Comparison of ENCODE assay signal across 10 cellular contexts in genomic region chr4:99821918-99822503, GRCh38.
DNase-seq lines count a peak whose midpoint lies in the region; ATAC-seq and TF ChIP-seq lines count a peak whose summit lies in the region.
"Had no signal": no experiment of that assay in that cellular context is flagged by ENCODE, and none has a peak within 500 bp of the region (broad histone marks: within the 10 kb centered on the region; RNA-seq: fewer than 3 reads in every experiment).

No MANE protein-coding gene starts in this region.

- peak overlapping the region; percentile 90 for H3K4me2 ChIP-seq in OCI-LY3 (ENCODE audit: low read length)

- peak overlapping the region; percentile 68 for H3K27ac ChIP-seq in OCI-LY3 (ENCODE audit: low read length)
- H3K27ac ChIP-seq: vagina had no signal

- peaks cover 96% of the 10 kb centered on the region for H3K79me2 ChIP-seq in OCI-LY3 (ENCODE audit: low read length)

- H4K20me1 ChIP-seq in OCI-LY3 (ENCODE audit: insufficient read depth, low read length) = peaks cover 73% of the 10 kb centered on the region

- H3K9ac ChIP-seq in OCI-LY3 (ENCODE audit: low read length) = no peak overlapping the region

- H2AFZ ChIP-seq in OCI-LY3 (ENCODE audit: low read depth, low read length) = no peak overlapping the region

- no peak for TF ChIP-seq CTCF in OCI-LY3 (IDR thresholded peaks at IDR 0.05; ENCODE audit: low read depth, low read length)

- peaks cover 49% of the 10 kb centered on the region for H3K36me3 Mint-ChIP-seq in activated naive CD4-positive, alpha-beta T cell treated with anti-CD3 and anti-CD28 coated beads, Interleukin-2, amount 10 ng/mL, durations not matched to agents 7 days and 5 days
- H3K36me3 Mint-ChIP-seq in stimulated activated memory B cell treated with anti-CD40 and anti-IgM and Interleukin-4, amounts not matched to agents 10 μg/mL and 1 μg/mL and 100 μg/mL, for 72 hours = peaks cover 65% of the 10 kb centered on the region

- no peaks in the 10 kb centered on the region for H3K27me3 Mint-ChIP-seq in activated naive CD4-positive, alpha-beta T cell treated with anti-CD3 and anti-CD28 coated beads, Interleukin-2, amount 10 ng/mL, durations not matched to agents 7 days and 5 days
- H3K27me3 Mint-ChIP-seq in stimulated activated memory B cell treated with anti-CD40 and anti-IgM and Interleukin-4, amounts not matched to agents 10 μg/mL and 1 μg/mL and 100 μg/mL, for 72 hours = no peaks in the 10 kb centered on the region

- no peak for DNase-seq in activated naive CD4-positive, alpha-beta T cell treated with anti-CD3 and anti-CD28 coated beads, Interleukin-2, amount 10 ng/mL, durations not matched to agents 7 days and 5 days
- DNase-seq in activated naive CD4-positive, alpha-beta T cell treated with anti-CD3 and anti-CD28 coated beads, Interleukin-2, amount 50 U/mL, for 16 hours = no peak
- DNase-seq in NCI-H2227 treated with DMSO at 0.1 percent for 48 hours (lab: John Stamatoyannopoulos, UW) (no peak), NCI-H2081 treated with DMSO at 0.1 percent for 48 hours (lab: John Stamatoyannopoulos, UW) (no peak), NCI-H187 (lab: John Stamatoyannopoulos, UW) (no peak)
- DNase-seq: IMR-90 had no signal

- no peaks in the 10 kb centered on the region for H3K27me3 ChIP-seq in OCI-LY3 (ENCODE audit: low read depth, low read length)
- H3K27me3 ChIP-seq: vagina had no signal

- H3K4me1 ChIP-seq in OCI-LY3 (ENCODE audit: low read length) = peaks cover 58% of the 10 kb centered on the region
- H3K4me1 ChIP-seq: vagina had no signal

- peaks cover 55% of the 10 kb centered on the region for H3K36me3 ChIP-seq in OCI-LY3 (replicated peaks; ENCODE audit: low read depth, low read length)
- H3K36me3 ChIP-seq: vagina had no signal

- H3K4me3 Mint-ChIP-seq in activated naive CD4-positive, alpha-beta T cell treated with anti-CD3 and anti-CD28 coated beads, Interleukin-2, amount 10 ng/mL, durations not matched to agents 7 days and 5 days = no peak overlapping the region
- peak overlapping the region; percentile 75 for H3K4me3 Mint-ChIP-seq in stimulated activated memory B cell treated with anti-CD40 and anti-IgM and Interleukin-4, amounts not matched to agents 10 μg/mL and 1 μg/mL and 100 μg/mL, for 72 hours

- H3K9me3 ChIP-seq in OCI-LY3 (ENCODE audit: insufficient read depth, low read length) = no peaks in the 10 kb centered on the region
- H3K9me3 ChIP-seq: vagina had no signal

- CTCF ChIA-PET in activated naive CD4-positive, alpha-beta T cell treated with anti-CD3 and anti-CD28 coated beads, Interleukin-2, amount 10 ng/mL, durations not matched to agents 7 days and 5 days (lab: Charles Lee) = interaction anchor here (0.6 to 1.5 kb wide), 5 partner anchors 9 to 31 kb away, joined by 3 to 10 read pairs (median 3); no protein-coding TSS in a partner anchor

- ATAC-seq in HG02973 (IDR thresholded peaks at IDR 0.05; ENCODE audit: unreplicated experiment) = peak; percentile 81
- peak; percentile 92 for ATAC-seq in stimulated activated memory B cell treated with anti-CD40 and anti-IgM and Interleukin-4, amounts not matched to agents 10 μg/mL and 1 μg/mL and 100 μg/mL, for 72 hours

- H3K9me3 Mint-ChIP-seq in activated naive CD4-positive, alpha-beta T cell treated with anti-CD3 and anti-CD28 coated beads, Interleukin-2, amount 10 ng/mL, durations not matched to agents 7 days and 5 days = no peaks in the 10 kb centered on the region
- H3K9me3 Mint-ChIP-seq in stimulated activated memory B cell treated with anti-CD40 and anti-IgM and Interleukin-4, amounts not matched to agents 10 μg/mL and 1 μg/mL and 100 μg/mL, for 72 hours = no peaks in the 10 kb centered on the region

- H3K27ac Mint-ChIP-seq in activated naive CD4-positive, alpha-beta T cell treated with anti-CD3 and anti-CD28 coated beads, Interleukin-2, amount 10 ng/mL, durations not matched to agents 7 days and 5 days = peak overlapping the region; percentile 72
- H3K27ac Mint-ChIP-seq in stimulated activated memory B cell treated with anti-CD40 and anti-IgM and Interleukin-4, amounts not matched to agents 10 μg/mL and 1 μg/mL and 100 μg/mL, for 72 hours = peak overlapping the region; percentile 75

- H3K4me1 Mint-ChIP-seq in activated naive CD4-positive, alpha-beta T cell treated with anti-CD3 and anti-CD28 coated beads, Interleukin-2, amount 10 ng/mL, durations not matched to agents 7 days and 5 days = peaks cover 75% of the 10 kb centered on the region
- H3K4me1 Mint-ChIP-seq in stimulated activated memory B cell treated with anti-CD40 and anti-IgM and Interleukin-4, amounts not matched to agents 10 μg/mL and 1 μg/mL and 100 μg/mL, for 72 hours = peaks cover 80% of the 10 kb centered on the region

- peak overlapping the region; percentile 39 for H3K4me3 ChIP-seq in OCI-LY3 (ENCODE audit: low read length)
- H3K4me3 ChIP-seq: vagina had no signal
